Comparison of ENCODE assay signal across 8 cellular contexts in the genomic region with DNA sequence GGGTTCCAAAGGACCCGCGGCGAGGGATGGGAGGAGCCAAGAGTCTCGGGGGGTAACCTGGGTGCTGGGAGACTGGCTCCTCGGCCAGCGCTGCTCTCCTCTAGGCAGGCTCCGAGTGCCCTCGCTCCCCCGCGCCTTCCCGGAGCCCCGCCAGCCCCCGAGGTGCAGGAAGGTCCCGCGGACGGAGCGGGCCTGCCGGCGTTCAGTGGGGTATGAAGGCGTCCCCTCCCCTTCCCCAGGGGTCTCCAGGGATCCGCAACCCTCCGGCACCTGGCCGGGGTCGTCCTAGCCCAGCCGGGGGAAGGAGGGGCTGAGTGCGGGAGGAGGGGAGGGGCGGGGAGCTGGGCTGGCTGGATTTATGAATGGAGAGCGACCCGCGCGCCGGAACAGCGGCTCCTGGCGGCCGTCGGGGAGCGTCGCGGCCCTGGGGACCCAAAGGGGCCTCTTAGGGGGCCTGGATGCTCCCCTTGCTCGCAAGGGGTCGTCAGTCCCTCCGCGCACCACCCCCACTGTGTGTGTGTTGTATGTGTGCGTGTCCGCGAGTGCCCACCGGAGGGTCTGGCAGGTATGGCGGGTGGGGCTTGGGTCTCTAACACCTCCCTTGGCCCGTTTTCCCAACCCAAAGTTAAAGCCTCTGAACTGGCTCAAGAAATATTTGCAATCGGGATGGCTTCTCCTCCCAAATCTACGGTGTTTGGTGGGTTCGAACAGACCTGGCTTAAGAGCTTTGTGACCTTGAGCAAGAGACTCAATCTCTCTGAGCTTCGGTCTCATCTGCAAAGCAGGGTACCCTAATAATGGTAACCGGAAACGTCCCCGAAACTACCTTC. TPM values are rescaled to one million over a fixed set of nuclear protein-coding genes. Genes with fewer than 3 reads are reported as not detected.
A peak's percentile ranks its signal among the peaks of the same experiment; 100 is the strongest.
DNase-seq lines count a peak whose midpoint lies in the region; ATAC-seq and TF ChIP-seq lines count a peak whose summit lies in the region.

No MANE protein-coding gene starts in this region.

- H3K4me1 ChIP-seq in H9 (ENCODE audit: insufficient read depth, low read length) (no peaks in the 10 kb centered on the region), PC-3 (ENCODE audit: insufficient read depth, low read length) (no peaks in the 10 kb centered on the region)

- peaks cover 2% of the 10 kb centered on the region for H4K20me1 ChIP-seq in H9 (ENCODE audit: control insufficient read depth, insufficient read depth, insufficient read length)
- no peaks in the 10 kb centered on the region for H4K20me1 ChIP-seq in PC-3 (ENCODE audit: low read length)

- H3K9me3 ChIP-seq in H9 (ENCODE audit: control insufficient read depth, low read depth, low read length) (no peaks in the 10 kb centered on the region), PC-3 (ENCODE audit: low read length) (no peaks in the 10 kb centered on the region)

- H3K23ac ChIP-seq in H9 (ENCODE audit: insufficient read length, low read depth, low read length) = no peak overlapping the region

- H3K56ac ChIP-seq in H9 (ENCODE audit: insufficient read length, low read depth, low read length) = no peak overlapping the region

- intact Hi-C loops in PC-3 (cut with micrococcal nuclease) = loop anchor here (1.0 kb wide), 1 partner anchor 54 kb away; no protein-coding TSS in a partner anchor

- no peak overlapping the region for H3K27ac Mint-ChIP-seq in H9
- H3K27ac Mint-ChIP-seq in activated naive CD4-positive, alpha-beta T cell treated with anti-CD3 and anti-CD28 coated beads, Interleukin-2, amount 50 U/mL, for 72 hours = no peak overlapping the region

- H2AK5ac ChIP-seq in H9 (ENCODE audit: insufficient read length, low read length) = no peak overlapping the region

- H3K79me2 ChIP-seq in H9 (ENCODE audit: insufficient read depth, low read length) (no peaks in the 10 kb centered on the region), PC-3 (ENCODE audit: low read length) (no peaks in the 10 kb centered on the region)

- H3K36me3 ChIP-seq in PC-3 (ENCODE audit: low read depth, low read length) = no peaks in the 10 kb centered on the region

- H3K4me3 ChIP-seq in PC-3 (ENCODE audit: low read length) = peak overlapping the region; percentile 71
- H3K4me3 ChIP-seq in skin epidermis = peak overlapping the region; percentile 2 to 44 (median 26)

- no peaks in the 10 kb centered on the region; a peak in 1 of 7 replicates for H3K36me3 Mint-ChIP-seq in H9 (ENCODE audit: insufficient read depth in 1 of 3, low read depth in 3 of 3)
- no peaks in the 10 kb centered on the region for H3K36me3 Mint-ChIP-seq in activated naive CD4-positive, alpha-beta T cell treated with anti-CD3 and anti-CD28 coated beads, Interleukin-2, amount 50 U/mL, for 72 hours

- no TSS peak for BruUV-seq in PC-3 (replicated peaks; lab: Mats Ljungman, UMichigan)

- no peak overlapping the region for H3T11ph ChIP-seq in H9 (ENCODE audit: low read length)

- no peak overlapping the region for H2BK120ac ChIP-seq in H9 (ENCODE audit: low read depth, low read length, poor library complexity, severe bottlenecking)

- H3K4me2 ChIP-seq in H9 (ENCODE audit: insufficient read depth, insufficient read length, low read length) = peak overlapping the region; percentile 50
- H3K4me2 ChIP-seq in PC-3 (ENCODE audit: low read length) = peak overlapping the region; percentile 91

- H3K4me1 Mint-ChIP-seq in H9 = peaks cover 15 to 17% of the 10 kb centered on the region in 2 experiments

- H3K27me3 ChIP-seq in H9 (ENCODE audit: insufficient read depth, low read length) (peaks cover 11% of the 10 kb centered on the region; the same call in 1 of the 2 replicates), PC-3 (ENCODE audit: low read length) (no peaks in the 10 kb centered on the region)

- CTCF ChIA-PET in PC-3 (lab: Charles Lee) = interaction anchor here (1.0 kb wide), 1 partner anchor 27 kb away, joined by 4 read pairs; a partner anchor contains a TSS

- H3F3A ChIP-seq in PC-3 (ENCODE audit: low read length, unreplicated experiment) = no peaks in the 10 kb centered on the region

- H3K27me3 Mint-ChIP-seq in H9 (ENCODE audit: low read depth) = peaks cover 46% of the 10 kb centered on the region

- H3K4ac ChIP-seq in H9 (ENCODE audit: low read depth, low read length) = no peak overlapping the region

- no CpG with 5 or more reads among the region's 56 CpGs for WGBS in H9 (ENCODE audit: extremely low coverage, insufficient read length, low lambda C conversion rate)

- H3K23me2 ChIP-seq in H9 (ENCODE audit: insufficient read length, low read depth, low read length, poor library complexity, severe bottlenecking) = peaks cover 5% of the 10 kb centered on the region

- ATAC-seq in PC-3 (peak; percentile 76), GM21737 (IDR thresholded peaks at IDR 0.05; ENCODE audit: unreplicated experiment) (no peak)
- ATAC-seq in activated naive CD4-positive, alpha-beta T cell treated with anti-CD3 and anti-CD28 coated beads, Interleukin-2, amount 50 U/mL, for 72 hours = peak; percentile 63 to 76

- POLR2A ChIA-PET in PC-3 (lab: Charles Lee; ENCODE audit: unreplicated experiment) = interaction anchor here (0.6 to 0.8 kb wide), 2 partner anchors 28 to 354 kb away, joined by 3 read pairs; no protein-coding TSS in a partner anchor

- no peak overlapping the region for H4K8ac ChIP-seq in H9 (replicated peaks; ENCODE audit: insufficient read length, low read depth, low read length)

- H3K9ac ChIP-seq in H9 (ENCODE audit: extremely low read depth, insufficient read length, low read length) (no peak overlapping the region), PC-3 (ENCODE audit: low read length) (no peak overlapping the region)

- no peaks in the 10 kb centered on the region for H3K79me1 ChIP-seq in H9 (ENCODE audit: insufficient read depth, low read depth, low read length, poor library complexity, severe bottlenecking)

- TF ChIP-seq CTCF in H9 (conservative IDR thresholded peaks at IDR 0.05) (peak; percentile 99), PC-3 (conservative IDR thresholded peaks at IDR 0.05; ENCODE audit: low read depth, low read length) (peak; percentile 84)

- H4K91ac ChIP-seq in H9 (ENCODE audit: insufficient read length, low read depth, low read length) = no peak overlapping the region

- H3K4me3 Mint-ChIP-seq in H9 = peak overlapping the region; percentile 50 to 76

- H3K9me2 ChIP-seq in PC-3 (replicated peaks; ENCODE audit: low read length) = no peaks in the 10 kb centered on the region

- no peaks in the 10 kb centered on the region for H3K9me3 Mint-ChIP-seq in H9
- no peaks in the 10 kb centered on the region for H3K9me3 Mint-ChIP-seq in activated naive CD4-positive, alpha-beta T cell treated with anti-CD3 and anti-CD28 coated beads, Interleukin-2, amount 50 U/mL, for 72 hours

- no peak overlapping the region for H3K27ac ChIP-seq in H9 (ENCODE audit: insufficient read length, low read depth, low read length)
- no peak overlapping the region for H3K27ac ChIP-seq in PC-3 (ENCODE audit: low read length)
- H3K27ac ChIP-seq in skin epidermis = no peak overlapping the region

- no peak overlapping the region for H2BK15ac ChIP-seq in H9 (ENCODE audit: low read depth, low read length)

- H3K18ac ChIP-seq in H9 (ENCODE audit: insufficient read length, low read depth, low read length) = no peak overlapping the region

- DNase-seq in CD1c-positive myeloid dendritic cell (ENCODE audit: extremely low spot score) (peak; percentile 56), H9 (peak; percentile 80), PC-3 (peak; percentile 54), hepatic stellate cell (ENCODE audit: low spot score) (peak; percentile 71), RKO (ENCODE audit: low spot score) (no peak)
- peak in 1 of 2 donors; percentile 60 for DNase-seq in activated naive CD4-positive, alpha-beta T cell treated with anti-CD3 and anti-CD28 coated beads, Interleukin-2, amount 50 U/mL, for 72 hours (ENCODE audit: low spot score in 2 of 2)

- no peak overlapping the region for H2BK12ac ChIP-seq in H9 (ENCODE audit: insufficient read length, low read depth, low read length)

- H2BK5ac ChIP-seq in H9 (ENCODE audit: insufficient read length, low read length) = no peak overlapping the region

- H2AFZ ChIP-seq in H9 (ENCODE audit: low read length) = no peak overlapping the region
- H2AFZ ChIP-seq in PC-3 (ENCODE audit: low read length) = peak overlapping the region; percentile 85

- no peak overlapping the region for H3K14ac ChIP-seq in H9 (ENCODE audit: insufficient read depth, low read length)

- H4K5ac ChIP-seq in H9 (ENCODE audit: insufficient read length, low read depth, low read length) = no peak overlapping the region

- no peak overlapping the region for H2BK20ac ChIP-seq in H9 (ENCODE audit: low read depth, low read length, poor library complexity, severe bottlenecking)

RNA-seq across cellular contexts. Expression of a gene that starts 0.6 kb away (rescaled TPM):
- total RNA-seq in H9 (2021) = not detected in 2 replicates
- not detected in 2 replicates for total RNA-seq in PC-3 (2014; rRNA removed)
- total RNA-seq in activated naive CD4-positive, alpha-beta T cell treated with anti-CD3 and anti-CD28 coated beads, Interleukin-2, amount 50 U/mL, for 72 hours = not detected

RNA-seq across cellular contexts. Expression of a gene that starts 26.5 kb away (rescaled TPM):
- total RNA-seq in H9 (2021) = 40.3 and 43.3 TPM in 2 replicates
- 88.4 and 91.6 TPM in 2 replicates for total RNA-seq in PC-3 (2014; rRNA removed)
- total RNA-seq in activated naive CD4-positive, alpha-beta T cell treated with anti-CD3 and anti-CD28 coated beads, Interleukin-2, amount 50 U/mL, for 72 hours = 10 to 100 TPM; 55.4 to 55.8 TPM

RNA-seq across cellular contexts. Expression of a gene that starts 41.8 kb away (rescaled TPM):
- total RNA-seq in H9 (2021) (2.5 TPM in 2 replicates), PC-3 (2014; rRNA removed) (176 and 217 TPM in 2 replicates)
- not detected for total RNA-seq in activated naive CD4-positive, alpha-beta T cell treated with anti-CD3 and anti-CD28 coated beads, Interleukin-2, amount 50 U/mL, for 72 hours

Comparison
In these comparisons a context has a peak if more than half of its experiments do, and no peak if none do; other contexts are left out.
1. RNA of a gene that starts 41.8 kb away (total RNA-seq): 176 to 217 TPM in PC-3; 2.5 TPM in H9 and not detected in activated naive CD4-positive, alpha-beta T cell treated with anti-CD3 and anti-CD28 coated beads, Interleukin-2, amount 50 U/mL, for 72 hours; every median in the first group is over 10 times any median in the second.